8 cellular contexts compared by ENCODE assay signal in genomic region chr4:71026086-71026485, GRCh38. TPM values are rescaled to one million over a fixed set of nuclear protein-coding genes. Genes with fewer than 3 reads are reported as not detected.
DNase-seq lines count a peak whose midpoint lies in the region; ATAC-seq and TF ChIP-seq lines count a peak whose summit lies in the region.
"Had no signal": no experiment of that assay in that cellular context is flagged by ENCODE, and none has a peak within 500 bp of the region (broad histone marks: within the 10 kb centered on the region; RNA-seq: fewer than 3 reads in every experiment).

No MANE protein-coding gene starts in this region.

- CTCF ChIA-PET in activated CD4-positive, alpha-beta T cell treated with anti-CD3 and anti-CD28 coated beads, Interleukin-2, amount 10 ng/mL, durations not matched to agents 7 days and 5 days (lab: Charles Lee), result interaction anchor here (1.1 kb wide), 1 partner anchor 55 kb away, joined by 3 read pairs; no protein-coding TSS in a partner anchor

- ATAC-seq in GM18858 (IDR thresholded peaks at IDR 0.05; ENCODE audit: unreplicated experiment) (peak; percentile 66), GM19452 (IDR thresholded peaks at IDR 0.05; ENCODE audit: unreplicated experiment) (no peak), HG03520 (IDR thresholded peaks at IDR 0.05; ENCODE audit: unreplicated experiment) (no peak)

- TF ChIP-seq POLR2A in erythroblast (IDR thresholded peaks at IDR 0.05; ENCODE audit: low read length), result no peak

- no peak overlapping the region for H3K27ac Mint-ChIP-seq in activated CD4-positive, alpha-beta T cell treated with anti-CD3 and anti-CD28 coated beads, Interleukin-2, amount 10 ng/mL, durations not matched to agents 7 days and 5 days
- H3K27ac Mint-ChIP-seq: activated CD4-positive, alpha-beta memory T cell treated with anti-CD3 and anti-CD28 coated beads for 36 hours had no signal

- H3K9me3 Mint-ChIP-seq in activated CD4-positive, alpha-beta T cell treated with anti-CD3 and anti-CD28 coated beads, Interleukin-2, amount 10 ng/mL, durations not matched to agents 7 days and 5 days, result no peaks in the 10 kb centered on the region
- H3K9me3 Mint-ChIP-seq: activated CD4-positive, alpha-beta memory T cell treated with anti-CD3 and anti-CD28 coated beads for 36 hours had no signal

- DNase-seq in NCI-H460 (ENCODE audit: extremely low read depth, low read depth) (peak; percentile 48), erythroblast (lab: John Stamatoyannopoulos, UW) (peak; percentile 76 to 87), pons (ENCODE audit: low spot score) (peak; percentile 74)
- no peak for DNase-seq in activated CD4-positive, alpha-beta T cell treated with anti-CD3 and anti-CD28 coated beads, Interleukin-2, amount 10 ng/mL, durations not matched to agents 7 days and 5 days
- DNase-seq: activated CD4-positive, alpha-beta memory T cell treated with anti-CD3 and anti-CD28 coated beads for 36 hours had no signal

- H3K4me3 Mint-ChIP-seq in activated CD4-positive, alpha-beta T cell treated with anti-CD3 and anti-CD28 coated beads, Interleukin-2, amount 10 ng/mL, durations not matched to agents 7 days and 5 days, result no peak overlapping the region
- H3K4me3 Mint-ChIP-seq: activated CD4-positive, alpha-beta memory T cell treated with anti-CD3 and anti-CD28 coated beads for 36 hours had no signal

- peaks cover 6% of the 10 kb centered on the region for H3K4me1 Mint-ChIP-seq in activated CD4-positive, alpha-beta T cell treated with anti-CD3 and anti-CD28 coated beads, Interleukin-2, amount 10 ng/mL, durations not matched to agents 7 days and 5 days

- POLR2A ChIA-PET in activated CD4-positive, alpha-beta T cell treated with anti-CD3 and anti-CD28 coated beads, Interleukin-2, amount 10 ng/mL, durations not matched to agents 7 days and 5 days (lab: Charles Lee), result no interaction called here

- no peaks in the 10 kb centered on the region for H3K27me3 Mint-ChIP-seq in activated CD4-positive, alpha-beta T cell treated with anti-CD3 and anti-CD28 coated beads, Interleukin-2, amount 10 ng/mL, durations not matched to agents 7 days and 5 days
- H3K27me3 Mint-ChIP-seq: activated CD4-positive, alpha-beta memory T cell treated with anti-CD3 and anti-CD28 coated beads for 36 hours had no signal

- H3K36me3 Mint-ChIP-seq in activated CD4-positive, alpha-beta T cell treated with anti-CD3 and anti-CD28 coated beads, Interleukin-2, amount 10 ng/mL, durations not matched to agents 7 days and 5 days (ENCODE audit: low read depth), result peaks cover 67% of the 10 kb centered on the region

RNA-seq across cellular contexts. Expression of gene DCK, which starts 32.6 kb away (rescaled TPM):
- total RNA-seq in NCI-H460 (2014; rRNA removed; shearing (Covaris generic)), result 27.8 and 34.4 TPM in 2 replicates
- polyA plus RNA-seq in NCI-H460 (2014; cell fraction: nucleus; rRNA removed), result 17.4 and 30.3 TPM in 2 replicates
- 10 to 100 TPM; 84.1 to 93.1 TPM for total RNA-seq in activated CD4-positive, alpha-beta T cell treated with anti-CD3 and anti-CD28 coated beads, Interleukin-2, amount 10 ng/mL, durations not matched to agents 7 days and 5 days
